Comparison of ENCODE assay signal across 1 cellular context in the genomic region with DNA sequence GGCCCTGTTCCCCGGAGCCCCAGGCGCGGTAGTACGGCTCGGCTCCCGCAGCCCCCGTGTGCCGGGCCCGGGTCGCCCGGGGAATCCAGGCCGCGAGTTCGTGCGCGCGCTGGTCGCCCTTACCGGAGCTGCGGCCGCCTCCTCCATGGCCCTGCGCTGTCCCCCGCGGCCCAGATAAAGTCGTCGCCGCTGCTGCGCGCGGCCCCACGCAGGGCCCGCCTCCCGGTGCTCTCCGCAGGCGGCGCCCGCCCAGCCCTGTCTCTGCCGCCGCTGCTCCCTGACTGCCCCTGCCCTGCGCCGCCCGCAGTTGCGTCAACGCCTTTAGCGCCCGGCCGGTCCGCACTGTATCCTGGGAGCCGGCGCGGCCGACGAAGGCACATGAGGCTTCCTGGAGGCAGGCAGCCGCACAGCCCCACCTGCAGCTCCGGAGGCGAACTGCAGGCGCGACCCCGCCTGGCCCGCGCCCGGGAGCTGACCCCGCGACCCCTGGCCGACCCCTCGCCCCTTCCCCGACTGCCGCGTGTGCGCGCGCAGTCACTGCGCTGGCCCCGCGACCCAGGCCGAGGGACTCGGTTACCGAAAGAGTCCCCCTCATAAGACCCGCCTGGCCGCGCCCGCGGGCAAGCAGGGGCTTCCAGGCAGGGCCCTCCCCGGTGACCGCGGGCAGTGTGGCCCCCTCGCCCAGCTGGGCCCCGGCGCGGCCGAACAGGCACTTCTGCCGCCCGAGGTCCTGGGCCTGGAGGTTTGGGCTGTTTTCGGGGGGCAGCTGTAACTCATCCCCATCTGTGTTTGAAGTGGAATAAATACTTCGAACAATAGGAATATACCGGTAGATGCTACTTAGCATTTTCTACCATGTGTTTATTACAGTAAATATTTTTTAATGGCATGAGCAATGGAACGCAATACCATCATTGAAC.
TF ChIP-seq lines count a peak whose summit lies in the region.

No MANE protein-coding gene starts in this region.

TF ChIP-seq in K562, 482 proteins besides CTCF, POLR2A, EP300 and RAD21 (continued from another document):
- TF ChIP-seq XRCC5 (IDR thresholded peaks at IDR 0.05; ENCODE audit: low read depth, low read length) (peak; percentile 75), TARDBP (IDR thresholded peaks at IDR 0.05) (peak; percentile 60; the same call in 1 of the 2 replicates), EWSR1 (IDR thresholded peaks at IDR 0.05; ENCODE audit: borderline replicate concordance, low read depth, partially characterized antibody) (no peak), GABPB1 (CRISPR knock-in tag; IDR thresholded peaks at IDR 0.05) (peak; percentile 85), PPARD (CRISPR knock-in tag; IDR thresholded peaks at IDR 0.05) (no peak), EHMT2 (IDR thresholded peaks at IDR 0.05) (no peak), MEIS2 (IDR thresholded peaks at IDR 0.05; ENCODE audit: partially characterized antibody) (peak; percentile 63), RBM17 (IDR thresholded peaks at IDR 0.05; ENCODE audit: borderline replicate concordance, low read depth, low read length) (no peak), RUNX1 (IDR thresholded peaks at IDR 0.05; ENCODE audit: low read depth) (no peak), ZBTB7A (IDR thresholded peaks at IDR 0.05; ENCODE audit: borderline replicate concordance, control insufficient read depth, low read depth, low read length) (peak; percentile 100), ZNF197 (CRISPR knock-in tag; IDR thresholded peaks at IDR 0.05; ENCODE audit: low read depth) (no peak), SIN3A (IDR thresholded peaks at IDR 0.05; ENCODE audit: borderline replicate concordance in 2 of 2, control insufficient read depth in 1 of 2, low read depth in 2 of 2, low read length in 2 of 2) (peak; percentile 44 to 92; a peak in 3 of 4 replicates), SOX6 (IDR thresholded peaks at IDR 0.05) (peak; percentile 78), ZFP36 (IDR thresholded peaks at IDR 0.05; ENCODE audit: low read depth, low read length, partially characterized antibody) (peak; percentile 43), ZNF764 (CRISPR knock-in tag; IDR thresholded peaks at IDR 0.05; ENCODE audit: low read depth) (peak; percentile 10; the same call in 1 of the 2 replicates), HMG20B (CRISPR knock-in tag; IDR thresholded peaks at IDR 0.05) (no peak), ZBTB17 (CRISPR knock-in tag; IDR thresholded peaks at IDR 0.05) (peak; percentile 87), NEUROD1 (IDR thresholded peaks at IDR 0.05; ENCODE audit: borderline replicate concordance, low read depth, low read length, partially characterized antibody) (peak; percentile 88), ZNF212 (CRISPR knock-in tag; IDR thresholded peaks at IDR 0.05) (no peak)
- TF ChIP-seq, protein P1, sequence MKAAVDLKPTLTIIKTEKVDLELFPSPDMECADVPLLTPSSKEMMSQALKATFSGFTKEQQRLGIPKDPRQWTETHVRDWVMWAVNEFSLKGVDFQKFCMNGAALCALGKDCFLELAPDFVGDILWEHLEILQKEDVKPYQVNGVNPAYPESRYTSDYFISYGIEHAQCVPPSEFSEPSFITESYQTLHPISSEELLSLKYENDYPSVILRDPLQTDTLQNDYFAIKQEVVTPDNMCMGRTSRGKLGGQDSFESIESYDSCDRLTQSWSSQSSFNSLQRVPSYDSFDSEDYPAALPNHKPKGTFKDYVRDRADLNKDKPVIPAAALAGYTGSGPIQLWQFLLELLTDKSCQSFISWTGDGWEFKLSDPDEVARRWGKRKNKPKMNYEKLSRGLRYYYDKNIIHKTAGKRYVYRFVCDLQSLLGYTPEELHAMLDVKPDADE (conservative IDR thresholded peaks at IDR 0.05; ENCODE audit: control insufficient read depth, low read depth, low read length), result peak; percentile 82
- TF ChIP-seq, protein P2, sequence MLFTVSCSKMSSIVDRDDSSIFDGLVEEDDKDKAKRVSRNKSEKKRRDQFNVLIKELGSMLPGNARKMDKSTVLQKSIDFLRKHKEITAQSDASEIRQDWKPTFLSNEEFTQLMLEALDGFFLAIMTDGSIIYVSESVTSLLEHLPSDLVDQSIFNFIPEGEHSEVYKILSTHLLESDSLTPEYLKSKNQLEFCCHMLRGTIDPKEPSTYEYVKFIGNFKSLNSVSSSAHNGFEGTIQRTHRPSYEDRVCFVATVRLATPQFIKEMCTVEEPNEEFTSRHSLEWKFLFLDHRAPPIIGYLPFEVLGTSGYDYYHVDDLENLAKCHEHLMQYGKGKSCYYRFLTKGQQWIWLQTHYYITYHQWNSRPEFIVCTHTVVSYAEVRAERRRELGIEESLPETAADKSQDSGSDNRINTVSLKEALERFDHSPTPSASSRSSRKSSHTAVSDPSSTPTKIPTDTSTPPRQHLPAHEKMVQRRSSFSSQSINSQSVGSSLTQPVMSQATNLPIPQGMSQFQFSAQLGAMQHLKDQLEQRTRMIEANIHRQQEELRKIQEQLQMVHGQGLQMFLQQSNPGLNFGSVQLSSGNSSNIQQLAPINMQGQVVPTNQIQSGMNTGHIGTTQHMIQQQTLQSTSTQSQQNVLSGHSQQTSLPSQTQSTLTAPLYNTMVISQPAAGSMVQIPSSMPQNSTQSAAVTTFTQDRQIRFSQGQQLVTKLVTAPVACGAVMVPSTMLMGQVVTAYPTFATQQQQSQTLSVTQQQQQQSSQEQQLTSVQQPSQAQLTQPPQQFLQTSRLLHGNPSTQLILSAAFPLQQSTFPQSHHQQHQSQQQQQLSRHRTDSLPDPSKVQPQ (CRISPR knock-in tag; IDR thresholded peaks at IDR 0.05; ENCODE audit: borderline replicate concordance), result 0 out of 2 replicates have a peak, but pooled peaks have one; percentile 52
- TF ChIP-seq, protein P3, sequence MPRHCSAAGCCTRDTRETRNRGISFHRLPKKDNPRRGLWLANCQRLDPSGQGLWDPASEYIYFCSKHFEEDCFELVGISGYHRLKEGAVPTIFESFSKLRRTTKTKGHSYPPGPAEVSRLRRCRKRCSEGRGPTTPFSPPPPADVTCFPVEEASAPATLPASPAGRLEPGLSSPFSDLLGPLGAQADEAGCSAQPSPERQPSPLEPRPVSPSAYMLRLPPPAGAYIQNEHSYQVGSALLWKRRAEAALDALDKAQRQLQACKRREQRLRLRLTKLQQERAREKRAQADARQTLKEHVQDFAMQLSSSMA (CRISPR knock-in tag; IDR thresholded peaks at IDR 0.05), result no peak
- TF ChIP-seq, protein P4, sequence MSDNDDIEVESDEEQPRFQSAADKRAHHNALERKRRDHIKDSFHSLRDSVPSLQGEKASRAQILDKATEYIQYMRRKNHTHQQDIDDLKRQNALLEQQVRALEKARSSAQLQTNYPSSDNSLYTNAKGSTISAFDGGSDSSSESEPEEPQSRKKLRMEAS (CRISPR knock-in tag; IDR thresholded peaks at IDR 0.05), result peak; percentile 96
- TF ChIP-seq, protein P5, sequence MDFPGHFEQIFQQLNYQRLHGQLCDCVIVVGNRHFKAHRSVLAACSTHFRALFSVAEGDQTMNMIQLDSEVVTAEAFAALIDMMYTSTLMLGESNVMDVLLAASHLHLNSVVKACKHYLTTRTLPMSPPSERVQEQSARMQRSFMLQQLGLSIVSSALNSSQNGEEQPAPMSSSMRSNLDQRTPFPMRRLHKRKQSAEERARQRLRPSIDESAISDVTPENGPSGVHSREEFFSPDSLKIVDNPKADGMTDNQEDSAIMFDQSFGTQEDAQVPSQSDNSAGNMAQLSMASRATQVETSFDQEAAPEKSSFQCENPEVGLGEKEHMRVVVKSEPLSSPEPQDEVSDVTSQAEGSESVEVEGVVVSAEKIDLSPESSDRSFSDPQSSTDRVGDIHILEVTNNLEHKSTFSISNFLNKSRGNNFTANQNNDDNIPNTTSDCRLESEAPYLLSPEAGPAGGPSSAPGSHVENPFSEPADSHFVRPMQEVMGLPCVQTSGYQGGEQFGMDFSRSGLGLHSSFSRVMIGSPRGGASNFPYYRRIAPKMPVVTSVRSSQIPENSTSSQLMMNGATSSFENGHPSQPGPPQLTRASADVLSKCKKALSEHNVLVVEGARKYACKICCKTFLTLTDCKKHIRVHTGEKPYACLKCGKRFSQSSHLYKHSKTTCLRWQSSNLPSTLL (IDR thresholded peaks at IDR 0.05), result no peak
